ENCODE assay signal across 8 cellular contexts in genomic region chr7:116630357-116630756, GRCh38. TPM values are rescaled to one million over a fixed set of nuclear protein-coding genes. Genes with fewer than 3 reads are reported as not detected.
DNase-seq lines count a peak whose midpoint lies in the region; ATAC-seq, FAIRE-seq and TF ChIP-seq lines count a peak whose summit lies in the region.

No MANE protein-coding gene starts in this region.

- DNase-seq in GM12892 (ENCODE audit: insufficient read length) (no peak), esophagus squamous epithelium (lab: John Stamatoyannopoulos, UW) (no peak), SHP77 (lab: John Stamatoyannopoulos, UW) (no peak), HuH-7 (ENCODE audit: low spot score) (no peak), SKM-1 (lab: John Stamatoyannopoulos, UW; ENCODE audit: unreplicated experiment) (no peak), cortex of kidney (lab: John Stamatoyannopoulos, UW) (no peak)

- no peak for TF ChIP-seq CTCF in esophagus squamous epithelium (IDR thresholded peaks at IDR 0.05)

- ATAC-seq in GM21360 (IDR thresholded peaks at IDR 0.05; ENCODE audit: unreplicated experiment): peak; percentile 89
- peak; percentile 82 for ATAC-seq in HG03139 (IDR thresholded peaks at IDR 0.05; ENCODE audit: unreplicated experiment)

- peak overlapping the region; percentile 31 to 85 (median 42) for H3K27ac ChIP-seq in esophagus squamous epithelium

- no peaks in the 10 kb centered on the region for H3K9me3 ChIP-seq in esophagus squamous epithelium

- FAIRE-seq in GM12892 (lab: Jason Lieb, UNC): peak; percentile 82

- TF ChIP-seq POLR2A in GM12892 (IDR thresholded peaks at IDR 0.05; ENCODE audit: low read depth, low read length): no peak
- TF ChIP-seq POLR2A in esophagus squamous epithelium (IDR thresholded peaks at IDR 0.05): no peak

- H3K4me1 ChIP-seq in esophagus squamous epithelium: peaks cover 6 to 58% (median 19%) of the 10 kb centered on the region in 3 donors

- H3K27me3 ChIP-seq in esophagus squamous epithelium: peaks cover 0 to 4% (median 0%) of the 10 kb centered on the region in 4 donors

- intact Hi-C loops in esophagus squamous epithelium (cut with DNase I): no loop called here

- 44 to 61% methylated on average over 2 of the region's 2 CpGs for WGBS in esophagus squamous epithelium, 2 donors

- no peaks in the 10 kb centered on the region for H3K36me3 ChIP-seq in esophagus squamous epithelium

- no peak overlapping the region for H3K4me3 ChIP-seq in esophagus squamous epithelium

RNA-seq across cellular contexts. Expression of gene MET, which starts 41.6 kb away (rescaled TPM):
- polyA plus RNA-seq in GM12892 (2012; ENCODE audit: missing spikeins): 0.25 TPM
- 10 to 100 TPM in 3 of 4 donors, 1 to 10 TPM in 1; 3.8 to 25.0 (median 18.6) TPM for total RNA-seq in esophagus squamous epithelium
